Comparison of ENCODE assay signal across 8 cellular contexts in genomic region chr11:129895126-129896041, GRCh38. TPM values are rescaled to one million over a fixed set of nuclear protein-coding genes. Genes with fewer than 3 reads are reported as not detected.
A peak's percentile ranks its signal among the peaks of the same experiment; 100 is the strongest.
DNase-seq lines count a peak whose midpoint lies in the region; TF ChIP-seq lines count a peak whose summit lies in the region.

NFRKB (minus strand) TSS chr11:129895578; CDS start chr11:129892849, 2,729 bp downstream.

- no peaks in the 10 kb centered on the region for H3K27me3 Mint-ChIP-seq in neural progenitor cell (ENCODE audit: insufficient read depth, low read depth)

- whole genome bisulfite sequencing in GM23248 (ENCODE audit: low coverage in 1 of 2, low lambda C conversion rate in 2 of 2, missing lambda C conversion rate in 2 of 2), 2 experiments: 3 to 4% methylated on average over 54 to 67 of the region's 77 CpGs

- H3K4me1 ChIP-seq in GM23248 (ENCODE audit: insufficient read depth) (peaks cover 7% of the 10 kb centered on the region; the same call in 1 of the 2 replicates), neural progenitor cell (peaks cover 19% of the 10 kb centered on the region)

- no peaks in the 10 kb centered on the region for H3K9me2 ChIP-seq in GM23248 (ENCODE audit: insufficient read depth)

- H2AFZ ChIP-seq in GM23248 (peak within 1 kb of the TSS; percentile 93), neural progenitor cell (replicated peaks) (peak within 1 kb of the TSS; percentile 100)

- H3K27me3 ChIP-seq in GM23248 (replicated peaks; ENCODE audit: insufficient read depth) (no peaks in the 10 kb centered on the region), neural progenitor cell (no peaks in the 10 kb centered on the region)

- H4K20me1 ChIP-seq in GM23248 (ENCODE audit: insufficient read depth): no peaks in the 10 kb centered on the region
- peaks cover 35% of the 10 kb centered on the region for H4K20me1 ChIP-seq in neural progenitor cell (ENCODE audit: low read depth)

- peak within 1 kb of the TSS; percentile 87 for H3K27ac Mint-ChIP-seq in neural progenitor cell

- 0 out of 2 replicates have a peak, but pooled peaks cover 3% of the 10 kb centered on the region for H3F3A ChIP-seq in GM23248 (ENCODE audit: insufficient read depth)
- peaks cover 9% of the 10 kb centered on the region for H3F3A ChIP-seq in neural progenitor cell (ENCODE audit: low read depth)

- peaks cover 19% of the 10 kb centered on the region for H3K79me2 ChIP-seq in GM23248 (ENCODE audit: insufficient read depth)
- H3K79me2 ChIP-seq in neural progenitor cell (ENCODE audit: low read depth): peaks cover 43% of the 10 kb centered on the region

- H3K4me2 ChIP-seq in GM23248 (ENCODE audit: unreplicated experiment) (peak within 1 kb of the TSS; percentile 87), neural progenitor cell (peak within 1 kb of the TSS; percentile 92)

- no peaks in the 10 kb centered on the region for H3K9me3 Mint-ChIP-seq in neural progenitor cell

- peak within 1 kb of the TSS; percentile 86 for H3K4me3 ChIP-seq in GM23248
- peak within 1 kb of the TSS; percentile 91 to 92 for H3K4me3 ChIP-seq in foreskin fibroblast (ENCODE audit: low read depth in 1 of 2, low read length in 2 of 2)
- H3K4me3 ChIP-seq in neural progenitor cell: peak within 1 kb of the TSS; percentile 100

- in situ Hi-C loops in GM23248 (cut with MboI): no loop called here

- H3K4me3 Mint-ChIP-seq in neural progenitor cell: peak within 1 kb of the TSS; percentile 95

- H3K9ac ChIP-seq in GM23248 (peak within 1 kb of the TSS; percentile 80), neural progenitor cell (peak within 1 kb of the TSS; percentile 74)

- H3K36me3 ChIP-seq in GM23248 (ENCODE audit: low read depth) (no peaks in the 10 kb centered on the region), neural progenitor cell (peaks cover 6% of the 10 kb centered on the region)

- peaks cover 11% of the 10 kb centered on the region for H3K36me3 Mint-ChIP-seq in neural progenitor cell

- peaks cover 15% of the 10 kb centered on the region for H3K4me1 Mint-ChIP-seq in neural progenitor cell

- H3K9me3 ChIP-seq in GM23248 (ENCODE audit: low read depth) (no peaks in the 10 kb centered on the region), neural progenitor cell (ENCODE audit: low read depth) (no peaks in the 10 kb centered on the region)

- DNase-seq in EL (peak; percentile 74), GM23248 (peak; percentile 91), LHCN-M2 (ENCODE audit: low read depth) (peak; percentile 60), SHP77 treated with DMSO at 0.1 percent for 48 hours (lab: John Stamatoyannopoulos, UW) (peak; percentile 16), activated gamma-delta T cell treated with Interleukin-2 at 50 U/mL for 16 hours (peak; percentile 87), foreskin fibroblast (peak; percentile 59 to 88), neural progenitor cell (ENCODE audit: low spot score) (peak; percentile 94), stromal cell of bone marrow (ENCODE audit: low read depth) (peak; percentile 47)

- no peak within 1 kb of the TSS for H3K27ac ChIP-seq in GM23248
- peak within 1 kb of the TSS; percentile 16 for H3K27ac ChIP-seq in neural progenitor cell

- TF ChIP-seq CTCF in foreskin fibroblast (IDR thresholded peaks at IDR 0.05; ENCODE audit: low read depth, low read length) (no peak), neural progenitor cell (IDR thresholded peaks at IDR 0.05) (no peak)

RNA-seq across cellular contexts. Expression of gene NFRKB, which starts in this region (rescaled TPM):
- 17.6 and 19.9 TPM in 2 replicates for total RNA-seq in GM23248 (2014; rRNA removed; shearing (Covaris generic))
- polyA plus RNA-seq in GM23248 (2016; fragmentation: Nextera tagmentation; extraction: Ambion mirVana): 9.1 and 10.7 TPM in 2 replicates
- total RNA-seq in LHCN-M2 (2014; rRNA removed) (25.7 and 26.8 TPM in 2 replicates), neural progenitor cell (ENCODE audit: low replicate concordance) (33.5 and 56.3 TPM in 2 replicates)
- 8.3 TPM for polyA plus RNA-seq in LHCN-M2 (2012)

Comparison
In these comparisons a context has a peak if more than half of its experiments do, and no peak if none do; other contexts are left out.
1. DNase-seq: peak in every context shown above with its lines; median percentile 94 in neural progenitor cell; 91 in GM23248; 87 in activated gamma-delta T cell treated with Interleukin-2 at 50 U/mL for 16 hours; 74 in EL; 74 in foreskin fibroblast; 60 in LHCN-M2; 47 in stromal cell of bone marrow; 16 in SHP77 treated with DMSO at 0.1 percent for 48 hours.